8 cellular contexts compared by ENCODE assay signal in the genomic region with DNA sequence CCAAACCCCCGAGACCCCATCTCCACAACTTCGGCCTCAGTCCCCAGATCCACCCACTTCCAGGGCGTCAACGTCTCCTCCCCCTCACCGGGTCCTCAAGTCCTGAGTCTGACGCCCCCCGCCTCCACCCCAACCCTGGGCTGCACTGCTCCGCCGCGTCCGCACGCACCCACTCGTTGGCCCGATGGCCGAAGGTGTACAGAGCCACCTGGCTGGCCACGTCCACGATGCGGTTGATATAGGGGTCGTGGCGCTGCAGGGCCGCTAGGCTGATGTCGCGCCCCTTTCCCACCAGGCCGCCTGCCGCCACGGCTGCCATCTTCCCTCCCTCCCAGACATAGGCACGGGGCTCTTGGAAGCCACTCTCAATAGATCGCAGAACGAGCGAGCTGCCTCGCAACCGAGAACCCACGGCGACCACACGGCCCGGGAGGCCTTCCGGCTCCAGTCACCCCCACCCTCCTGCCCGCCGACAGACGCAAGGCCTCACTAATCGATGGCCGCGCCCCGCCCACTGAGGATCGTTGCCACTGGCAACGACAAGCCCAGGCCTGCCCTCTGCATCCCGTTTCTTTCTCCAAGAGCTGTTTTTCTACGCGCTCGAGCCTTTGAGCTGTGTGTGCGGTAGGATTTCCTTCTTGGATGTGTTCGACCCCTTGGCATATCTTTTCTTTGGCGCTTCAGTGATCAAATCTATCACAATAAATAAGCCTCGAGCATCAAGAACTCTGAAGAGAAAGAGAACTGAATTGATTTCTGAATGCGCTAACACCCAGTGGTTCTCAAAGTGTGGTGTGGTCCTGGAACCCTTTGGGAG. TPM values are rescaled to one million over a fixed set of nuclear protein-coding genes. Genes with fewer than 3 reads are reported as not detected.
DNase-seq lines count a peak whose midpoint lies in the region; ATAC-seq and TF ChIP-seq lines count a peak whose summit lies in the region.

A gene (minus strand): TSS at position 345 of the 817 bp plus-strand sequence. CDS start 26 bp downstream, at position 319.

- intact Hi-C loops in breast epithelium (cut with DNase I; ENCODE audit: low total_unique reads): no loop called here

- H3K27me3 ChIP-seq in ACC112 (ENCODE audit: insufficient read depth, low read length) (no peaks in the 10 kb centered on the region), breast epithelium (no peaks in the 10 kb centered on the region), skeletal muscle tissue (ENCODE audit: control insufficient read depth in 3 of 3, insufficient read depth in 3 of 3, low read length in 3 of 3) (no peaks in the 10 kb centered on the region)

- H3K4me1 ChIP-seq in ACC112 (ENCODE audit: control insufficient read depth, insufficient read depth, low read length, unreplicated experiment) (peaks cover 12% of the 10 kb centered on the region), breast epithelium (peaks cover 4 to 12% of the 10 kb centered on the region in 2 donors), skeletal muscle tissue (ENCODE audit: control insufficient read depth in 3 of 3, insufficient read depth in 3 of 3, low read length in 3 of 3) (peaks cover 8 to 21% (median 15%) of the 10 kb centered on the region in 3 donors)

- H2AFZ ChIP-seq in ACC112 (ENCODE audit: low read length, unreplicated experiment): peak within 1 kb of the TSS; percentile 95

- H3K27ac ChIP-seq in ACC112 (ENCODE audit: low read depth, low read length) (peak within 1 kb of the TSS; percentile 72), VCaP (peak within 1 kb of the TSS; percentile 93), breast epithelium (peak within 1 kb of the TSS; percentile 93 to 96), skeletal muscle tissue (ENCODE audit: low read depth, low read length) (peak within 1 kb of the TSS; percentile 91)

- H3K9me3 ChIP-seq in breast epithelium (no peaks in the 10 kb centered on the region), iPS-18c (ENCODE audit: control insufficient read depth, insufficient read depth, low read length) (no peaks in the 10 kb centered on the region), skeletal muscle tissue (ENCODE audit: control insufficient read depth in 3 of 3, low read length in 3 of 3) (no peaks in the 10 kb centered on the region)

- H3K36me3 ChIP-seq in ACC112 (ENCODE audit: insufficient read depth, low read length) (no peaks in the 10 kb centered on the region), breast epithelium (no peaks in the 10 kb centered on the region), skeletal muscle tissue (ENCODE audit: control insufficient read depth in 3 of 3, insufficient read depth in 3 of 3, low read length in 3 of 3) (no peaks in the 10 kb centered on the region)

- ATAC-seq in GM18867 (IDR thresholded peaks at IDR 0.05; ENCODE audit: unreplicated experiment) (peak; percentile 98), HG03108 (IDR thresholded peaks at IDR 0.05; ENCODE audit: unreplicated experiment) (peak; percentile 99)

- H3K9ac ChIP-seq in skeletal muscle tissue (ENCODE audit: low read depth in 1 of 3, low read length in 3 of 3): peak within 1 kb of the TSS; percentile 82 to 98 (median 90)

- TF ChIP-seq POLR2A in breast epithelium (IDR thresholded peaks at IDR 0.05): peak; percentile 16

- peak within 1 kb of the TSS; percentile 91 for H3K4me3 ChIP-seq in ACC112 (ENCODE audit: low read depth, low read length)
- peak within 1 kb of the TSS; percentile 95 to 96 (median 96) for H3K4me3 ChIP-seq in breast epithelium
- H3K4me3 ChIP-seq in iPS-18c (ENCODE audit: insufficient read depth, low read depth, low read length): peak within 1 kb of the TSS; percentile 87
- peak within 1 kb of the TSS; percentile 86 to 99 (median 93) for H3K4me3 ChIP-seq in skeletal muscle tissue (ENCODE audit: low read length in 3 of 3)

- TF ChIP-seq CTCF in VCaP (conservative IDR thresholded peaks at IDR 0.05) (peak; percentile 14), breast epithelium (IDR thresholded peaks at IDR 0.05) (no peak)

- DNase-seq in NCI-H2196 (lab: John Stamatoyannopoulos, UW; ENCODE audit: unreplicated experiment) (peak; percentile 86), breast epithelium (ENCODE audit: low spot score in 2 of 2) (peak; percentile 94 to 95)

- H3K79me2 ChIP-seq in ACC112 (ENCODE audit: control insufficient read depth, insufficient read depth, low read length, unreplicated experiment): peaks cover 27% of the 10 kb centered on the region

RNA-seq across cellular contexts. Expression of the gene that starts here (rescaled TPM):
- total RNA-seq in breast epithelium (10 to 100 TPM; 12.2 to 20.8 (median 18.0) TPM), skeletal muscle tissue (3.7 TPM)

Comparison
In these comparisons a context has a peak if more than half of its experiments do, and no peak if none do; other contexts are left out.
1. Peak in every context shown above with its lines: DNase-seq, ATAC-seq, H3K4me3 ChIP-seq and H3K27ac ChIP-seq.